In genomic region chr11:64864473-64865285, GRCh38 we compare ENCODE assay signal across 2 cellular contexts.
TF ChIP-seq lines count a peak whose summit lies in the region.

No MANE protein-coding gene starts in this region.

TF ChIP-seq in SK-N-SH treated with all-trans-retinoic acid at 6 μM for 48 hours, 23 proteins besides CTCF, POLR2A, EP300 and RAD21 (continued from another document):
- no peak for TF ChIP-seq PATZ1 (CRISPR knock-in tag; IDR thresholded peaks at IDR 0.05; ENCODE audit: borderline replicate concordance)
- TF ChIP-seq, protein P1, sequence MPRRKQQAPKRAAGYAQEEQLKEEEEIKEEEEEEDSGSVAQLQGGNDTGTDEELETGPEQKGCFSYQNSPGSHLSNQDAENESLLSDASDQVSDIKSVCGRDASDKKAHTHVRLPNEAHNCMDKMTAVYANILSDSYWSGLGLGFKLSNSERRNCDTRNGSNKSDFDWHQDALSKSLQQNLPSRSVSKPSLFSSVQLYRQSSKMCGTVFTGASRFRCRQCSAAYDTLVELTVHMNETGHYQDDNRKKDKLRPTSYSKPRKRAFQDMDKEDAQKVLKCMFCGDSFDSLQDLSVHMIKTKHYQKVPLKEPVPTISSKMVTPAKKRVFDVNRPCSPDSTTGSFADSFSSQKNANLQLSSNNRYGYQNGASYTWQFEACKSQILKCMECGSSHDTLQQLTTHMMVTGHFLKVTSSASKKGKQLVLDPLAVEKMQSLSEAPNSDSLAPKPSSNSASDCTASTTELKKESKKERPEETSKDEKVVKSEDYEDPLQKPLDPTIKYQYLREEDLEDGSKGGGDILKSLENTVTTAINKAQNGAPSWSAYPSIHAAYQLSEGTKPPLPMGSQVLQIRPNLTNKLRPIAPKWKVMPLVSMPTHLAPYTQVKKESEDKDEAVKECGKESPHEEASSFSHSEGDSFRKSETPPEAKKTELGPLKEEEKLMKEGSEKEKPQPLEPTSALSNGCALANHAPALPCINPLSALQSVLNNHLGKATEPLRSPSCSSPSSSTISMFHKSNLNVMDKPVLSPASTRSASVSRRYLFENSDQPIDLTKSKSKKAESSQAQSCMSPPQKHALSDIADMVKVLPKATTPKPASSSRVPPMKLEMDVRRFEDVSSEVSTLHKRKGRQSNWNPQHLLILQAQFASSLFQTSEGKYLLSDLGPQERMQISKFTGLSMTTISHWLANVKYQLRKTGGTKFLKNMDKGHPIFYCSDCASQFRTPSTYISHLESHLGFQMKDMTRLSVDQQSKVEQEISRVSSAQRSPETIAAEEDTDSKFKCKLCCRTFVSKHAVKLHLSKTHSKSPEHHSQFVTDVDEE (CRISPR knock-in tag; IDR thresholded peaks at IDR 0.05) = no peak

TF ChIP-seq in SK-N-SH, 30 proteins besides CTCF, POLR2A, EP300 and RAD21 (continued from another document):
- TF ChIP-seq, protein P2, sequence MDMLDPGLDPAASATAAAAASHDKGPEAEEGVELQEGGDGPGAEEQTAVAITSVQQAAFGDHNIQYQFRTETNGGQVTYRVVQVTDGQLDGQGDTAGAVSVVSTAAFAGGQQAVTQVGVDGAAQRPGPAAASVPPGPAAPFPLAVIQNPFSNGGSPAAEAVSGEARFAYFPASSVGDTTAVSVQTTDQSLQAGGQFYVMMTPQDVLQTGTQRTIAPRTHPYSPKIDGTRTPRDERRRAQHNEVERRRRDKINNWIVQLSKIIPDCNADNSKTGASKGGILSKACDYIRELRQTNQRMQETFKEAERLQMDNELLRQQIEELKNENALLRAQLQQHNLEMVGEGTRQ (IDR thresholded peaks at IDR 0.05; ENCODE audit: borderline replicate concordance, low read depth, low read length) = no peak
- TF ChIP-seq MXI1 (IDR thresholded peaks at IDR 0.05; ENCODE audit: low read depth, low read length) (no peak), SIN3A (IDR thresholded peaks at IDR 0.05; ENCODE audit: borderline replicate concordance, low read depth, low read length) (no peak), FOXM1 (IDR thresholded peaks at IDR 0.05; ENCODE audit: low read depth) (no peak), CHD2 (IDR thresholded peaks at IDR 0.05; ENCODE audit: low read length, partially characterized antibody) (no peak), GATA2 (CRISPR knock-in tag; IDR thresholded peaks at IDR 0.05) (no peak), GABPA (IDR thresholded peaks at IDR 0.05; ENCODE audit: low read depth) (no peak), FOSL2 (IDR thresholded peaks at IDR 0.05; ENCODE audit: borderline replicate concordance, low read depth) (no peak), SMC3 (IDR thresholded peaks at IDR 0.05; ENCODE audit: low read depth, low read length) (no peak)
- TF ChIP-seq, protein P3, sequence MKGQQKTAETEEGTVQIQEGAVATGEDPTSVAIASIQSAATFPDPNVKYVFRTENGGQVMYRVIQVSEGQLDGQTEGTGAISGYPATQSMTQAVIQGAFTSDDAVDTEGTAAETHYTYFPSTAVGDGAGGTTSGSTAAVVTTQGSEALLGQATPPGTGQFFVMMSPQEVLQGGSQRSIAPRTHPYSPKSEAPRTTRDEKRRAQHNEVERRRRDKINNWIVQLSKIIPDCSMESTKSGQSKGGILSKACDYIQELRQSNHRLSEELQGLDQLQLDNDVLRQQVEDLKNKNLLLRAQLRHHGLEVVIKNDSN (IDR thresholded peaks at IDR 0.05; ENCODE audit: borderline replicate concordance, low read depth) = no peak
